In genomic region chr4:107834241-107834856, GRCh38 we compare ENCODE assay signal across 23 cellular contexts. TPM values are rescaled to one million over a fixed set of nuclear protein-coding genes. Genes with fewer than 3 reads are reported as not detected.
"Had no signal": no experiment of that assay in that cellular context is flagged by ENCODE, and none has a peak within 500 bp of the region (broad histone marks: within the 10 kb centered on the region; RNA-seq: fewer than 3 reads in every experiment).

No MANE protein-coding gene starts in this region.

- H3K27me3 ChIP-seq: body of pancreas, left lung, testis had no signal

- DNase-seq: activated CD4-positive, alpha-beta T cell treated with anti-CD3 and anti-CD28 coated beads, Interleukin-2, amount 10 ng/mL, durations not matched to agents 24 days and 14 days; activated CD8-positive, alpha-beta T cell treated with anti-CD3 and anti-CD28 coated beads, Interleukin-2, amount 10 ng/mL, durations not matched to agents 7 days and 5 days; activated naive CD4-positive, alpha-beta T cell treated with Interleukin-2 at 50 U/mL for 16 hours; activated naive CD8-positive, alpha-beta T cell treated with anti-CD3 and anti-CD28 coated beads, Interleukin-2, amount 10 ng/mL, durations not matched to agents 7 days and 5 days; activated T-cell treated with anti-CD3 and anti-CD28 coated beads, Interleukin-2, amount 50 U/mL, for 24 hours; body of pancreas; caudate nucleus; erythroblast; foreskin fibroblast; glutamatergic neuron; hypothalamus; kidney; left lung; mammary epithelial cell; naive B cell; right cardiac atrium; small intestine; stimulated activated CD4-positive, alpha-beta T cell treated with anti-CD3 and anti-CD28 coated beads, Interleukin-4, amount 100 ng/mL, for 1 hour; T-helper 1 cell; T-helper 9 cell; testis had no signal

- ATAC-seq: activated CD8-positive, alpha-beta T cell treated with anti-CD3 and anti-CD28 coated beads, Interleukin-2, amount 10 ng/mL, durations not matched to agents 7 days and 5 days; body of pancreas; left lung; right cardiac atrium; SK-N-SH treated with all-trans-retinoic acid at 6 μM for 48 hours had no signal

- H3K27ac ChIP-seq: body of pancreas, prostate gland, testis had no signal

- H3K36me3 ChIP-seq: left lung, prostate gland had no signal

- H3K4me1 ChIP-seq: prostate gland, testis had no signal

- H3K9me3 ChIP-seq: body of pancreas, left lung, prostate gland, testis had no signal

- H3K4me3 ChIP-seq: body of pancreas, left lung, prostate gland, testis had no signal

RNA-seq across cellular contexts. Expression of gene SGMS2, which starts 9.6 kb away (rescaled TPM):
- total RNA-seq: activated CD8-positive, alpha-beta T cell treated with anti-CD3 and anti-CD28 coated beads, Interleukin-2, amount 10 ng/mL, durations not matched to agents 7 days and 5 days; activated naive CD8-positive, alpha-beta T cell treated with anti-CD3 and anti-CD28 coated beads, Interleukin-2, amount 10 ng/mL, durations not matched to agents 7 days and 5 days had no signal
